In the genomic region with DNA sequence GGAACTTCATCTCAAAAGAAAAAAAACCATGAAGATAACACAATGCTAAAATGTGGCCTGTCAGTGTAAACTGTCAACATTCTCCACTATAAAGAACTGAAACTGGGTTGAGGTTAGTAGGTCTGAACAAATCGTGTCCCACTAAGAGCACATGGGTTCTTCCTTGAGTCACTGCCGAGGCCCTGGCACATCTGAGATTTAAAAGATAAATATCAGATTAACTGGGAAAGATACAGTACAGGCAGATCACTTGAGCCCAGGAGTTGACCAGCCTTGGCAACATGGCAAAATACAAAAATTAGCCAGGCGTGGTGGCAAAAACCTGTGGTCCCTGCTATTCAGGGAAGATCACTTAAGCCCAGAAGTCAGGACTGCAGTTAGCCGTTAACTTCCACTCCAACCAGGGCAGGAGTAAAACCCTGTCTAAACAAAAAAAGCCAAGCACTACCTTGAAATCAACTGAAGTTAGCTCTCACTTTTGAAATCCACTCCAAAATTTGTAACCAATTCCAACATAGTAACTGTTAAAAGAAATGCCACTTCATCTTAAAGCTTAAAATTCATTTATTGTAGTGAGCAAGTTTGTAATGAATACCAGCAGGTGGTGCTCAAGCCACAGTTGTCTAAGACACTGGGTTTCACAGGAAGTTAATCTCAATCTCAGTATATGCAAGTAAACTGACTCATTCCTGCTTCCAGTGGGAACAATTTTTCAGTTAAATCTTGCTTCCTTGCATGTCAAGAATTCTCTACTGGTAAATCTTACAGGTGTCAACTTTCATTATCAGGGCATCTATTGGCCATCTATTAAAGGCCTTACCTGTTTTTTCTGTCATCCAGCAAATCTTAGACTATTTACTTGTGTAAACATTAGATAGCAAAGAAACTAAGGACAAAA, we compare ENCODE assay signal across 8 cellular contexts. TPM values are rescaled to one million over a fixed set of nuclear protein-coding genes. Genes with fewer than 3 reads are reported as not detected.
DNase-seq lines count a peak whose midpoint lies in the region; ATAC-seq, FAIRE-seq and TF ChIP-seq lines count a peak whose summit lies in the region.

No MANE protein-coding gene starts in this region.

- TF ChIP-seq CTCF in SU-DHL-6 (IDR thresholded peaks at IDR 0.05; ENCODE audit: insufficient read depth, low read length, poor library complexity, severe bottlenecking) (peak; percentile 33), breast epithelium (IDR thresholded peaks at IDR 0.05) (peak; percentile 39 to 82 (median 76)), kidney (IDR thresholded peaks at IDR 0.05; ENCODE audit: borderline replicate concordance, extremely low read depth, insufficient read depth) (peak; percentile 67)

- H3K9me2 ChIP-seq in SU-DHL-6 (replicated peaks; ENCODE audit: insufficient read depth, low read length) = no peaks in the 10 kb centered on the region

- no peaks in the 10 kb centered on the region for H3K9me3 ChIP-seq in SU-DHL-6 (ENCODE audit: insufficient read depth, low read length)
- no peaks in the 10 kb centered on the region for H3K9me3 ChIP-seq in breast epithelium
- H3K9me3 ChIP-seq in kidney (ENCODE audit: control insufficient read depth in 1 of 2, low read length in 2 of 2) = no peaks in the 10 kb centered on the region

- peaks cover 45% of the 10 kb centered on the region for H3K36me3 ChIP-seq in SU-DHL-6 (ENCODE audit: low read length)
- no peaks in the 10 kb centered on the region for H3K36me3 ChIP-seq in breast epithelium
- H3K36me3 ChIP-seq in kidney (ENCODE audit: control insufficient read depth in 1 of 2, insufficient read depth in 2 of 2, low read length in 2 of 2) = peaks cover 19 to 52% of the 10 kb centered on the region in 2 donors

- intact Hi-C loops in breast epithelium (cut with DNase I; ENCODE audit: low total_unique reads) = no loop called here
- intact Hi-C loops in kidney (cut with DNase I) = loop anchor here (5.0 kb wide), 1 partner anchor 92 kb away; no protein-coding TSS in a partner anchor

- peaks cover 18% of the 10 kb centered on the region; the same call in 1 of the 2 replicates for H4K20me1 ChIP-seq in SU-DHL-6 (ENCODE audit: low read depth, low read length)

- DNase-seq in NCI-H524 (lab: John Stamatoyannopoulos, UW) (peak; percentile 14 to 66), NCI-H524 treated with DMSO at 0.1 percent for 48 hours (lab: John Stamatoyannopoulos, UW) (no peak), KBM-7 (peak; percentile 74), breast epithelium (ENCODE audit: low spot score in 2 of 2) (peak in 1 of 2 donors; percentile 40), kidney (no peak)
- peak; percentile 55 for DNase-seq in stimulated activated CD4-positive, alpha-beta T cell treated with anti-CD3 and anti-CD28 coated beads, Interleukin-4, amount 100 ng/mL, for 24 hours

- TF ChIP-seq POLR2A in breast epithelium (IDR thresholded peaks at IDR 0.05) = no peak

- peak overlapping the region; percentile 35 for H3K4me2 ChIP-seq in SU-DHL-6 (ENCODE audit: low read depth, low read length, poor library complexity, severe bottlenecking)

- H3K4me3 ChIP-seq in SU-DHL-6 (ENCODE audit: insufficient read depth, low read length, poor library complexity, severe bottlenecking) (no peak overlapping the region), breast epithelium (peak overlapping the region in 1 of 3 donors; percentile 51), kidney (ENCODE audit: low read length in 2 of 2) (peak overlapping the region in 1 of 2 donors; percentile 8)

- H3K9ac ChIP-seq in SU-DHL-6 (ENCODE audit: low read length) (no peak overlapping the region), kidney (ENCODE audit: low read length in 2 of 2) (peak overlapping the region in 1 of 2 donors; percentile 5)

- H3K4me1 ChIP-seq in breast epithelium (no peaks in the 10 kb centered on the region), kidney (ENCODE audit: control insufficient read depth in 1 of 2, insufficient read depth in 1 of 2, low read depth in 1 of 2, low read length in 2 of 2) (peaks cover 16 to 25% of the 10 kb centered on the region in 2 donors)

- no peak overlapping the region for H2AFZ ChIP-seq in SU-DHL-6 (ENCODE audit: low read depth, low read length, severe bottlenecking)

- H3K27ac ChIP-seq in SU-DHL-6 (ENCODE audit: low read depth, low read length) = peak overlapping the region; percentile 48
- H3K27ac ChIP-seq in breast epithelium = peak overlapping the region; percentile 40 to 59
- H3K27ac ChIP-seq in kidney (ENCODE audit: low read depth in 2 of 2, low read length in 2 of 2) = peak overlapping the region in 1 of 2 donors; percentile 24

- peaks cover 87% of the 10 kb centered on the region for H3F3A ChIP-seq in SU-DHL-6 (ENCODE audit: insufficient read depth)

- H3K27me3 ChIP-seq in SU-DHL-6 (ENCODE audit: low read length) (no peaks in the 10 kb centered on the region), breast epithelium (no peaks in the 10 kb centered on the region)

- FAIRE-seq in kidney (lab: Jason Lieb, UNC) = no peak

- H3K79me2 ChIP-seq in SU-DHL-6 (ENCODE audit: insufficient read depth, low read length) = peaks cover 13% of the 10 kb centered on the region

- in situ Hi-C loops in KBM-7 (cut with MboI; ENCODE audit: low pct_unique_long_range_greater_than_20kb, low sequenced_read_pairs) = no loop called here

- ATAC-seq in GM21717 (IDR thresholded peaks at IDR 0.05; ENCODE audit: unreplicated experiment) = peak; percentile 34

RNA-seq across cellular contexts. Expression of gene EEF1A1, which starts 5.4 kb away (rescaled TPM):
- over 10,000 TPM; 12,629 to 16,405 (median 13,038) TPM for total RNA-seq in breast epithelium
- total RNA-seq in kidney = 10,277 TPM
- polyA plus RNA-seq in kidney (ENCODE audit: insufficient read depth, low read depth, low replicate concordance) = 9,725 TPM

RNA-seq across cellular contexts. Expression of gene MTO1, which starts 53.9 kb away (rescaled TPM):
- total RNA-seq in breast epithelium (10 to 100 TPM; 17.4 to 40.8 (median 34.4) TPM), kidney (32.8 TPM)
- 14.9 TPM for polyA plus RNA-seq in kidney (ENCODE audit: insufficient read depth, low read depth, low replicate concordance)

Comparison
In these comparisons a context has a peak if more than half of its experiments do, and no peak if none do; other contexts are left out.
1. DNase-seq: peak in NCI-H524 (2 of 2), KBM-7 (single experiment) and stimulated activated CD4-positive, alpha-beta T cell treated with anti-CD3 and anti-CD28 coated beads, Interleukin-4, amount 100 ng/mL, for 24 hours (single experiment); none in NCI-H524 treated with DMSO at 0.1 percent for 48 hours (single experiment) and kidney (single experiment).
2. Peak in every context shown above with its lines, with median percentiles within 50 percentile points of each other: CTCF ChIP-seq.